18 cellular contexts compared by ENCODE assay signal in the genomic region with DNA sequence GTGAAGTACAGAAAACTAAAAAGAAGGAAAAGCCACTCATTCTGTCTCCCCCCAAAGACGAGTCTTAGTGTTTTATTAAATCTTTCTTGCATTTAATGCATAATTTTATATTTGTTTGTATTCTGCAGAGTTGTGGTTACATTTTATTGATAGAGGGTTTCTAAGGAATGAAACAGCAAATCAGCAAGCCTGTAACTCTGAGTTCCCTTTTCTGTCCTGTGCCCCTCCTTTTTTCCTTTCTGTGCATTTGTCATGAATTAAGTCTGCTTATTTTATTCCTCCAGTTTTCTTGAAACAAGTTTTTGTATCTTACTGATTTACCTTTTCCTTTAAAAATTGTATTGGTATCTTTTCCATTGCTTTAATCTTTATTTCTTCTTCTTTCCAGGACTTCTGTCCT.
"Had no signal": no experiment of that assay in that cellular context is flagged by ENCODE, and none has a peak within 500 bp of the region (broad histone marks: within the 10 kb centered on the region; RNA-seq: fewer than 3 reads in every experiment).

No MANE protein-coding gene starts in this region.

- H3K4me1 ChIP-seq: gastrocnemius medialis, upper lobe of left lung had no signal

- ATAC-seq: activated CD4-positive, CD25-positive, alpha-beta regulatory T cell treated with anti-CD3 and anti-CD28 coated beads, Interleukin-2, amount 50 U/mL, for 24 hours; activated CD8-positive, alpha-beta memory T cell treated with anti-CD3 and anti-CD28 coated beads, Interleukin-2, amount 10 ng/mL, durations not matched to agents 7 days and 5 days; activated T-cell treated with anti-CD3 and anti-CD28 coated beads, Interleukin-2, amount 50 U/mL, for 4 hours; gastrocnemius medialis; heart right ventricle; left lobe of liver; stimulated activated naive CD8-positive, alpha-beta T cell treated with anti-CD3 and anti-CD28 coated beads, Interleukin-15, Interleukin-2, amounts not matched to agents 100 U/mL and 50 U/mL, for 24 hours had no signal

- H3K9me3 ChIP-seq: gastrocnemius medialis, heart right ventricle, ovary, sigmoid colon, upper lobe of left lung had no signal

- H3K4me3 ChIP-seq: dorsolateral prefrontal cortex, gastrocnemius medialis, heart right ventricle, ovary, sigmoid colon, upper lobe of left lung had no signal

- DNase-seq: activated CD4-positive, alpha-beta T cell treated with anti-CD3 and anti-CD28 coated beads, Interleukin-2, amount 50 U/mL, for 48 hours; activated CD8-positive, alpha-beta memory T cell treated with anti-CD3 and anti-CD28 coated beads, Interleukin-2, amount 10 ng/mL, durations not matched to agents 7 days and 5 days; activated effector memory CD4-positive, alpha-beta T cell treated with anti-CD3 and anti-CD28 coated beads, Interleukin-2, amount 50 U/mL, for 16 hours; activated T-cell treated with anti-CD3 and anti-CD28 coated beads, Interleukin-2, amount 50 U/mL, for 4 hours; anterior cingulate cortex; cerebellar nuclear complex; dorsolateral prefrontal cortex; gastrocnemius medialis; heart right ventricle; islet precursor cell; ovary; sigmoid colon; stimulated activated CD4-positive, alpha-beta T cell treated with anti-CD3 and anti-CD28 coated beads, Interleukin-12 subunit alpha, Interleukin-12 subunit beta, amount 100 ng/mL, for 4 hours; stimulated activated CD4-positive, alpha-beta T cell treated with anti-CD3 and anti-CD28 coated beads, Interleukin-2, amount 100 ng/mL, for 48 hours; stimulated activated naive CD8-positive, alpha-beta T cell treated with anti-CD3 and anti-CD28 coated beads, Interleukin-15, Interleukin-2, amounts not matched to agents 100 U/mL and 50 U/mL, for 24 hours; upper lobe of left lung had no signal

- H3K27ac ChIP-seq: gastrocnemius medialis, ovary, upper lobe of left lung had no signal
